In the genomic region with DNA sequence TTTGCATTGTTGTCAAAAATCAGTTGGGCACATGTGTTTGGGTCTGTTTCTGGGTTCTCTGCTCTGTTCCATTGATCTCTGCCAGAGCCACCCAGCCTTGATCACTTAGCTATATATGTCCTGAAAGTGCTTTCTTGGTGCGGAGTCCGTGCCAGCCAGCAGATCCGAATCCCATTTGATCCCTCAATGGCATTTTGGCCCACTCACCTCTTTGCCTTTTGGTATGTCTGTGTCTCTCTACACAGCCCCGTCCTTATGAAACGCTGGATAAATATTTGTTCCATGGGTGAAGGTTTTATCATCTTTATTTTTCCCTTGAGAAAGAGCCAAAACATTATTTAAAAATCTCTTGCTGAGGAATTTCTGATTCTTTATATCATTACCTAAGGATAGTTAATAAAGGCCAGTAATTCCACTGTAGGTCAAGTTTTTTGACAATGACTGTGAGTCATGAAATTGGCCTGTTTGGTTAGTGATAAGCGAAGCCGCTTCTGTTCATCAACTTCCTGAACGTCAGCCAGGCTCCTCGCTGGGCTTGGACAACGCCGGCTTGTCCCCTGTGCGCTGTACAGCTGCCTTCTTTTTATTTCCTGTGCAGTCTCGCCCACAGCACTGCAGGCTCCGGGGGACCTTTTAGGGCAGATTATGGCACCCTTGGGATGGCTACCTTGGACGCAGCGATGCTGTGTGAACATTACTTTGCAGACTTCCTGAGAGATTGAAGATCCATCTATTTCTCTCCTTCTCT, we compare ENCODE assay signal across 8 cellular contexts. TPM values are rescaled to one million over a fixed set of nuclear protein-coding genes. Genes with fewer than 3 reads are reported as not detected.
DNase-seq lines count a peak whose midpoint lies in the region; ATAC-seq and TF ChIP-seq lines count a peak whose summit lies in the region.

No MANE protein-coding gene starts in this region.

- in situ Hi-C loops in G401 (cut with HindIII; ENCODE audit: low sequenced_read_pairs), result no loop called here

- H3K27ac ChIP-seq in RWPE2 (ENCODE audit: poor library complexity, severe bottlenecking), result peak overlapping the region; percentile 71
- H3K27ac ChIP-seq in rectal smooth muscle tissue (ENCODE audit: low read depth, low read length), result peak overlapping the region; percentile 51

- no peak for TF ChIP-seq CTCF in RWPE2 (IDR thresholded peaks at IDR 0.05; ENCODE audit: poor library complexity, severe bottlenecking)

- H3K4me3 ChIP-seq in RWPE2 (ENCODE audit: severe bottlenecking) (no peak overlapping the region), rectal smooth muscle tissue (ENCODE audit: low read length) (no peak overlapping the region)

- DNase-seq in G401 (ENCODE audit: low spot score), result peak; percentile 88
- DNase-seq in RWPE2 (ENCODE audit: low spot score), result no peak
- DNase-seq in Right ventricle myocardium superior, result peak; percentile 72
- DNase-seq in stimulated activated CD4-positive, alpha-beta T cell treated with anti-CD3 and anti-CD28 coated beads, Interleukin-4, amount 100 ng/mL, for 24 hours, result no peak
- no peak for DNase-seq in ecto neural progenitor cell (ENCODE audit: low spot score)
- no peak for DNase-seq in NCI-H524 (lab: John Stamatoyannopoulos, UW)

- peak; percentile 99 for ATAC-seq in RWPE2 (ENCODE audit: low read depth)
- ATAC-seq in Right ventricle myocardium superior (ENCODE audit: poor library complexity), result peak; percentile 92
- no peak for ATAC-seq in GM21529 (IDR thresholded peaks at IDR 0.05; ENCODE audit: unreplicated experiment)

- H3K36me3 ChIP-seq in RWPE2 (ENCODE audit: low read depth) (peaks cover 27% of the 10 kb centered on the region), rectal smooth muscle tissue (ENCODE audit: control insufficient read depth, insufficient read depth, low read length) (no peaks in the 10 kb centered on the region)

- H3K4me1 ChIP-seq in RWPE2 (ENCODE audit: insufficient read depth, poor library complexity, severe bottlenecking) (peaks cover 12% of the 10 kb centered on the region), rectal smooth muscle tissue (ENCODE audit: control insufficient read depth, insufficient read depth, low read length) (peaks cover 6% of the 10 kb centered on the region)

- H3K9me3 ChIP-seq in RWPE2 (ENCODE audit: severe bottlenecking), result no peaks in the 10 kb centered on the region

- intact Hi-C loops in Right ventricle myocardium superior (cut with DNase I), result no loop called here

- no peak overlapping the region for H3K9ac ChIP-seq in rectal smooth muscle tissue (ENCODE audit: low read length)

- H3K27me3 ChIP-seq in RWPE2 (ENCODE audit: insufficient read depth, poor library complexity, severe bottlenecking) (no peaks in the 10 kb centered on the region), rectal smooth muscle tissue (ENCODE audit: control insufficient read depth, insufficient read depth, low read length) (no peaks in the 10 kb centered on the region)

RNA-seq across cellular contexts. Expression of gene MTCL1, which starts 24.9 kb away (rescaled TPM):
- 0.43 and 2.2 TPM in 2 replicates for total RNA-seq in G401 (2014; rRNA removed; shearing (Covaris generic))
- 9.0 TPM for total RNA-seq in Right ventricle myocardium superior

Comparison
In these comparisons a context has a peak if more than half of its experiments do, and no peak if none do; other contexts are left out.
1. DNase-seq: peak in G401 (single experiment) and Right ventricle myocardium superior (single experiment); none in RWPE2 (single experiment), stimulated activated CD4-positive, alpha-beta T cell treated with anti-CD3 and anti-CD28 coated beads, Interleukin-4, amount 100 ng/mL, for 24 hours (single experiment), ecto neural progenitor cell (single experiment) and NCI-H524 (0 of 2).